ENCODE assay signal across 14 cellular contexts in genomic region chrX:109714340-109714958, GRCh38. TPM values are rescaled to one million over a fixed set of nuclear protein-coding genes. Genes with fewer than 3 reads are reported as not detected.
DNase-seq lines count a peak whose midpoint lies in the region; ATAC-seq, FAIRE-seq and TF ChIP-seq lines count a peak whose summit lies in the region.
"Had no signal": no experiment of that assay in that cellular context is flagged by ENCODE, and none has a peak within 500 bp of the region (broad histone marks: within the 10 kb centered on the region; RNA-seq: fewer than 3 reads in every experiment).

No MANE protein-coding gene starts in this region.

- no peak overlapping the region for H3K4me3 Mint-ChIP-seq in astrocyte (ENCODE audit: unreplicated experiment)

- CTCF ChIA-PET in AG04450 (lab: Charles Lee) (interaction anchor here (1.4 to 9.3 kb wide), 4 partner anchors 13 to 177 kb away, joined by 5 to 136 read pairs (median 106); no protein-coding TSS in a partner anchor), A673 (lab: Charles Lee) (interaction anchor here (0.6 to 2.4 kb wide), 4 partner anchors 140 to 756 kb away, joined by 3 to 20 read pairs (median 5); no protein-coding TSS in a partner anchor)

- H3K27ac Mint-ChIP-seq in astrocyte (ENCODE audit: unreplicated experiment): peak overlapping the region; percentile 66

- peaks cover 20% of the 10 kb centered on the region for H3K4me1 Mint-ChIP-seq in astrocyte (ENCODE audit: low read depth, unreplicated experiment)

- DNase-seq in AG04450 (ENCODE audit: low read depth, low spot score): peak; percentile 59
- peak; percentile 55 for DNase-seq in HS-5 (ENCODE audit: low read depth)
- peak; percentile 78 for DNase-seq in astrocyte (ENCODE audit: low read depth)
- DNase-seq in glomerular visceral epithelial cell (ENCODE audit: extremely low spot score): peak; percentile 52
- DNase-seq in GM19240 (ENCODE audit: insufficient read length, low spot score): no peak
- DNase-seq in A673 (ENCODE audit: low spot score): no peak
- no peak for DNase-seq in mucosa of descending colon
- DNase-seq: H7, head of caudate nucleus, retina, RPMI8226, thyroid gland, WERI-Rb-1 had no signal

- intact Hi-C loops in A673 (cut with micrococcal nuclease; ENCODE audit: unreplicated experiment) (loop anchor here (10.0 kb wide), 1 partner anchor 230 kb away; the partner anchor contains the start of gene GUCY2F), mucosa of descending colon (cut with DNase I, micrococcal nuclease) (loop anchor here (10.0 kb wide), 1 partner anchor 140 kb away; no protein-coding TSS in a partner anchor)

- H3K4me1 ChIP-seq in astrocyte (ENCODE audit: insufficient read depth, low read length) (peaks cover 14% of the 10 kb centered on the region), A673 (ENCODE audit: insufficient read depth, low read length, poor library complexity, severe bottlenecking) (peaks cover 8% of the 10 kb centered on the region), mucosa of descending colon (ENCODE audit: low read depth) (no peaks in the 10 kb centered on the region)
- H3K4me1 ChIP-seq: thyroid gland had no signal

- H3K9ac ChIP-seq in astrocyte (ENCODE audit: low read length): no peak overlapping the region

- peak overlapping the region; percentile 88 for H3K27ac ChIP-seq in AG04450 (ENCODE audit: low read depth, low read length)
- peak overlapping the region; percentile 78 for H3K27ac ChIP-seq in astrocyte (ENCODE audit: low read depth, low read length)
- no peak overlapping the region for H3K27ac ChIP-seq in A673 (ENCODE audit: low read depth, low read length, poor library complexity, severe bottlenecking)
- H3K27ac ChIP-seq: thyroid gland, WERI-Rb-1 had no signal

- TF ChIP-seq CTCF in AG04450 (IDR thresholded peaks at IDR 0.05; ENCODE audit: low read depth, low read length): no peak
- no peak for TF ChIP-seq CTCF in astrocyte (IDR thresholded peaks at IDR 0.05; ENCODE audit: insufficient read depth, low read depth, low read length)
- no peak for TF ChIP-seq CTCF in A673 (conservative IDR thresholded peaks at IDR 0.05; ENCODE audit: low read depth, low read length)
- TF ChIP-seq CTCF in mucosa of descending colon (IDR thresholded peaks at IDR 0.05): no peak

- H3K9me3 ChIP-seq in AG04450 (ENCODE audit: control insufficient read depth, insufficient read depth, low read length) (no peaks in the 10 kb centered on the region), astrocyte (ENCODE audit: insufficient read depth, low read depth, low read length) (no peaks in the 10 kb centered on the region), A673 (ENCODE audit: low read depth, low read length, poor library complexity, severe bottlenecking) (no peaks in the 10 kb centered on the region), mucosa of descending colon (no peaks in the 10 kb centered on the region)
- H3K9me3 ChIP-seq: thyroid gland had no signal

- H2AFZ ChIP-seq in astrocyte (ENCODE audit: low read depth, low read length): no peak overlapping the region

- no peaks in the 10 kb centered on the region for H3K27me3 Mint-ChIP-seq in astrocyte (ENCODE audit: low read depth, unreplicated experiment)

- no peak for ATAC-seq in GM21515 (IDR thresholded peaks at IDR 0.05; ENCODE audit: unreplicated experiment)
- ATAC-seq in mucosa of descending colon: no peak

- BruUV-seq in A673 (replicated peaks; lab: Mats Ljungman, UMichigan): no TSS peak

- no peaks in the 10 kb centered on the region for H3K27me3 ChIP-seq in AG04450 (ENCODE audit: control insufficient read depth, insufficient read depth, low read length)
- H3K27me3 ChIP-seq in astrocyte (ENCODE audit: insufficient read depth, low read length): no peaks in the 10 kb centered on the region
- no peaks in the 10 kb centered on the region for H3K27me3 ChIP-seq in A673 (replicated peaks; ENCODE audit: insufficient read depth, low read depth, low read length, poor library complexity)
- H3K27me3 ChIP-seq: thyroid gland had no signal

- peak; percentile 17 for FAIRE-seq in astrocyte (lab: Jason Lieb, UNC)

- peaks cover 94% of the 10 kb centered on the region for H3K79me2 ChIP-seq in astrocyte (ENCODE audit: insufficient read depth, low read length)

- no peaks in the 10 kb centered on the region for H3K36me3 ChIP-seq in astrocyte (ENCODE audit: insufficient read depth, low read length)
- no peaks in the 10 kb centered on the region for H3K36me3 ChIP-seq in A673 (ENCODE audit: insufficient read depth, low read length, poor library complexity, severe bottlenecking)
- H3K36me3 ChIP-seq in mucosa of descending colon (ENCODE audit: low read depth): no peaks in the 10 kb centered on the region
- H3K36me3 ChIP-seq: thyroid gland, WERI-Rb-1 had no signal

- H3K4me2 ChIP-seq in astrocyte (ENCODE audit: low read length): peak overlapping the region; percentile 32

- H3K4me3 ChIP-seq in AG04450 (ENCODE audit: low read depth, low read length): no peak overlapping the region
- H3K4me3 ChIP-seq in astrocyte (ENCODE audit: insufficient read depth, low read depth, low read length): no peak overlapping the region
- no peak overlapping the region for H3K4me3 ChIP-seq in A673 (ENCODE audit: low read depth, low read length, poor library complexity, severe bottlenecking)
- no peak overlapping the region for H3K4me3 ChIP-seq in mucosa of descending colon
- H3K4me3 ChIP-seq: thyroid gland had no signal

- peaks cover 12% of the 10 kb centered on the region for H4K20me1 ChIP-seq in astrocyte (ENCODE audit: insufficient read depth, low read length)

- peaks cover 2% of the 10 kb centered on the region for H3K36me3 Mint-ChIP-seq in astrocyte (ENCODE audit: low read depth, unreplicated experiment)

- H3K9me3 Mint-ChIP-seq in astrocyte (ENCODE audit: unreplicated experiment): no peaks in the 10 kb centered on the region

- POLR2A ChIA-PET in AG04450 (lab: Yijun Ruan, JAX): interaction anchor here (1.0 to 1.3 kb wide), 3 partner anchors 13 to 157 kb away, joined by 3 to 4 read pairs (median 3); no protein-coding TSS in a partner anchor
- POLR2A ChIA-PET in A673 (lab: Charles Lee; ENCODE audit: low non-redundant PET): no interaction called here

RNA-seq across cellular contexts. Expression of gene ACSL4, which starts 18.6 kb away (rescaled TPM):
- 124 and 157 TPM in 2 replicates for polyA plus RNA-seq in AG04450 (2011; rRNA removed)
- polyA minus RNA-seq in AG04450 (2011; rRNA and poly(A)+ RNA removed): 223 and 230 TPM in 2 replicates
- total RNA-seq in astrocyte (84.5 and 99.4 TPM in 2 replicates), A673 (2021) (48.3 and 59.7 TPM in 2 replicates), mucosa of descending colon (10 to 100 TPM in 2 of 3 donors, 1 to 10 TPM in 1; 9.8 to 28.2 (median 18.4) TPM)

Comparison
In these comparisons a context has a peak if more than half of its experiments do, and no peak if none do; other contexts are left out.
1. DNase-seq: peak in AG04450 (single experiment), HS-5 (single experiment), astrocyte (single experiment) and glomerular visceral epithelial cell (single experiment); none in GM19240 (single experiment), A673 (single experiment) and mucosa of descending colon (0 of 3).